Comparison of ENCODE assay signal across 1 cellular context in the genomic region with DNA sequence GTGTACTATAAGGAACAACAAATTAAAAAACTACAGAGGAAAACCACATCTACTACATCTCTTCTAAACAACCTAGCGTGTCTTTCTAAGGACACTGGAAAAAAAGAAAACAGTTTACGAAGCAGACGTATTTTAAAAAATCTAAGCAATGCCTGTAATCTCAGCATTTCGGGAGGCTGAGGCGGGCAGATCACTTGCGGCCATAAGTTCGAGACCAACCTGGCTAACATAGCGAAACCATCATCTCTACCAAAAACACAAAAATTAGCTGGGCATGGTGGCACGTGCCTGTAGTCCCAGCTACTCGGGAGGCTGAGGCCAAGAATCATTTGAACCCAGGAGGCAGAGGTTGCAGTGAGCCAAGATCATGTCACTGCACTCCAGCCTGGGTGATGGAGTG.
TF ChIP-seq lines count a peak whose summit lies in the region.

No MANE protein-coding gene starts in this region.

TF ChIP-seq in GM12878, 131 proteins besides CTCF, POLR2A, EP300 and RAD21:
- TF ChIP-seq HDGF (IDR thresholded peaks at IDR 0.05): 0 out of 2 replicates have a peak, but pooled peaks have one; percentile 32
- TF ChIP-seq NFIC (IDR thresholded peaks at IDR 0.05; ENCODE audit: low read depth, low read length): 0 out of 2 replicates have a peak, but pooled peaks have one; percentile 2
- TF ChIP-seq, protein P1, sequence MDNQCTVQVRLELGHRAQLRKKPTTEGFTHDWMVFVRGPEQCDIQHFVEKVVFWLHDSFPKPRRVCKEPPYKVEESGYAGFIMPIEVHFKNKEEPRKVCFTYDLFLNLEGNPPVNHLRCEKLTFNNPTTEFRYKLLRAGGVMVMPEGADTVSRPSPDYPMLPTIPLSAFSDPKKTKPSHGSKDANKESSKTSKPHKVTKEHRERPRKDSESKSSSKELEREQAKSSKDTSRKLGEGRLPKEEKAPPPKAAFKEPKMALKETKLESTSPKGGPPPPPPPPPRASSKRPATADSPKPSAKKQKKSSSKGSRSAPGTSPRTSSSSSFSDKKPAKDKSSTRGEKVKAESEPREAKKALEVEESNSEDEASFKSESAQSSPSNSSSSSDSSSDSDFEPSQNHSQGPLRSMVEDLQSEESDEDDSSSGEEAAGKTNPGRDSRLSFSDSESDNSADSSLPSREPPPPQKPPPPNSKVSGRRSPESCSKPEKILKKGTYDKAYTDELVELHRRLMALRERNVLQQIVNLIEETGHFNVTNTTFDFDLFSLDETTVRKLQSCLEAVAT (IDR thresholded peaks at IDR 0.05): peak; percentile 93
TF ChIP-seq in GM12878: peak in this region for 3; not testable (repeated sequence) for 128.
